ENCODE assay signal across 10 cellular contexts in genomic region chr9:5767968-5768932, GRCh38.
DNase-seq lines count a peak whose midpoint lies in the region; ATAC-seq and TF ChIP-seq lines count a peak whose summit lies in the region.
"Had no signal": no experiment of that assay in that cellular context is flagged by ENCODE, and none has a peak within 500 bp of the region (broad histone marks: within the 10 kb centered on the region; RNA-seq: fewer than 3 reads in every experiment).

No MANE protein-coding gene starts in this region.

- no peaks in the 10 kb centered on the region for H3K4me1 ChIP-seq in ascending aorta
- H3K4me1 ChIP-seq: colonic mucosa had no signal

- no peaks in the 10 kb centered on the region for H3K9me3 Mint-ChIP-seq in activated T-cell treated with anti-CD3 and anti-CD28 coated beads, Interleukin-2, amount 50 U/mL, for 24 hours
- no peaks in the 10 kb centered on the region for H3K9me3 Mint-ChIP-seq in activated CD4-positive, alpha-beta memory T cell treated with anti-CD3 and anti-CD28 coated beads, Interleukin-2, amount 10 ng/mL, durations not matched to agents 7 days and 5 days

- POLR2A ChIA-PET in activated CD4-positive, alpha-beta memory T cell treated with anti-CD3 and anti-CD28 coated beads, Interleukin-2, amount 10 ng/mL, durations not matched to agents 7 days and 5 days (lab: Charles Lee) = no interaction called here

- H3K36me3 Mint-ChIP-seq in activated T-cell treated with anti-CD3 and anti-CD28 coated beads, Interleukin-2, amount 50 U/mL, for 24 hours (ENCODE audit: low read depth) = peaks cover 92% of the 10 kb centered on the region
- H3K36me3 Mint-ChIP-seq in activated CD4-positive, alpha-beta memory T cell treated with anti-CD3 and anti-CD28 coated beads, Interleukin-2, amount 10 ng/mL, durations not matched to agents 7 days and 5 days (ENCODE audit: low read depth) = peaks cover 78% of the 10 kb centered on the region

- H3K36me3 ChIP-seq in ascending aorta = peaks cover 64 to 96% of the 10 kb centered on the region in 2 donors

- peak; percentile 76 for ATAC-seq in HG02798 (IDR thresholded peaks at IDR 0.05; ENCODE audit: poor library complexity, unreplicated experiment)

- CTCF ChIA-PET in activated CD4-positive, alpha-beta memory T cell treated with anti-CD3 and anti-CD28 coated beads, Interleukin-2, amount 10 ng/mL, durations not matched to agents 7 days and 5 days (lab: Charles Lee) = interaction anchor here (0.7 kb wide), 1 partner anchor 829 kb away, joined by 3 read pairs; no protein-coding TSS in a partner anchor

- H3K4me3 Mint-ChIP-seq in activated T-cell treated with anti-CD3 and anti-CD28 coated beads, Interleukin-2, amount 50 U/mL, for 24 hours = peak overlapping the region; percentile 57
- peak overlapping the region; percentile 25 for H3K4me3 Mint-ChIP-seq in activated CD4-positive, alpha-beta memory T cell treated with anti-CD3 and anti-CD28 coated beads, Interleukin-2, amount 10 ng/mL, durations not matched to agents 7 days and 5 days

- H3K4me1 Mint-ChIP-seq in activated T-cell treated with anti-CD3 and anti-CD28 coated beads, Interleukin-2, amount 50 U/mL, for 24 hours (ENCODE audit: low read depth) = peaks cover 44% of the 10 kb centered on the region
- H3K4me1 Mint-ChIP-seq in activated CD4-positive, alpha-beta memory T cell treated with anti-CD3 and anti-CD28 coated beads, Interleukin-2, amount 10 ng/mL, durations not matched to agents 7 days and 5 days = peaks cover 32% of the 10 kb centered on the region

- H3K4me3 ChIP-seq in ascending aorta = no peak overlapping the region
- H3K4me3 ChIP-seq: colonic mucosa had no signal

- H3K9me3 ChIP-seq in ascending aorta = no peaks in the 10 kb centered on the region
- H3K9me3 ChIP-seq: colonic mucosa had no signal

- TF ChIP-seq CTCF in ascending aorta (IDR thresholded peaks at IDR 0.05) = no peak

- no peaks in the 10 kb centered on the region for H3K27me3 Mint-ChIP-seq in activated T-cell treated with anti-CD3 and anti-CD28 coated beads, Interleukin-2, amount 50 U/mL, for 24 hours
- no peaks in the 10 kb centered on the region for H3K27me3 Mint-ChIP-seq in activated CD4-positive, alpha-beta memory T cell treated with anti-CD3 and anti-CD28 coated beads, Interleukin-2, amount 10 ng/mL, durations not matched to agents 7 days and 5 days

- in situ Hi-C loops in G401 (cut with HindIII; ENCODE audit: low sequenced_read_pairs) = no loop called here

- H3K27ac ChIP-seq in ascending aorta = no peak overlapping the region
- H3K27ac ChIP-seq: colonic mucosa had no signal

- no peaks in the 10 kb centered on the region for H3K27me3 ChIP-seq in ascending aorta
- H3K27me3 ChIP-seq: colonic mucosa had no signal

- intact Hi-C loops in ascending aorta (cut with DNase I) = no loop called here

- peak overlapping the region; percentile 94 for H3K27ac Mint-ChIP-seq in activated T-cell treated with anti-CD3 and anti-CD28 coated beads, Interleukin-2, amount 50 U/mL, for 24 hours
- H3K27ac Mint-ChIP-seq in activated CD4-positive, alpha-beta memory T cell treated with anti-CD3 and anti-CD28 coated beads, Interleukin-2, amount 10 ng/mL, durations not matched to agents 7 days and 5 days = peak overlapping the region; percentile 63

- DNase-seq in activated T-cell treated with anti-CD3 and anti-CD28 coated beads, Interleukin-2, amount 50 U/mL, for 24 hours = peak; percentile 41
- no peak for DNase-seq in activated T-cell treated with anti-CD3 and anti-CD28 coated beads for 4 hours
- no peak for DNase-seq in activated CD4-positive, alpha-beta memory T cell treated with anti-CD3 and anti-CD28 coated beads, Interleukin-2, amount 10 ng/mL, durations not matched to agents 7 days and 5 days
- peak; percentile 31 for DNase-seq in stimulated activated CD8-positive, alpha-beta memory T cell treated with anti-CD3 and anti-CD28 coated beads, Interleukin-4, amount 100 ng/mL, for 48 hours
- no peak for DNase-seq in ascending aorta (ENCODE audit: low spot score in 2 of 2)
- DNase-seq in G401 (ENCODE audit: low spot score) = no peak
- no peak for DNase-seq in 8988T
- DNase-seq: colonic mucosa, substantia nigra had no signal

Comparison
In these comparisons a context has a peak if more than half of its experiments do, and no peak if none do; other contexts are left out.
1. DNase-seq: peak in activated T-cell treated with anti-CD3 and anti-CD28 coated beads, Interleukin-2, amount 50 U/mL, for 24 hours (single experiment) and stimulated activated CD8-positive, alpha-beta memory T cell treated with anti-CD3 and anti-CD28 coated beads, Interleukin-4, amount 100 ng/mL, for 48 hours (single experiment); none in activated T-cell treated with anti-CD3 and anti-CD28 coated beads for 4 hours (single experiment), activated CD4-positive, alpha-beta memory T cell treated with anti-CD3 and anti-CD28 coated beads, Interleukin-2, amount 10 ng/mL, durations not matched to agents 7 days and 5 days (single experiment), ascending aorta (0 of 2), G401 (single experiment) and 8988T (single experiment).